In genomic region chr3:173045770-173046382, GRCh38 we compare ENCODE assay signal across 13 cellular contexts.
DNase-seq lines count a peak whose midpoint lies in the region; ATAC-seq and TF ChIP-seq lines count a peak whose summit lies in the region.
"Had no signal": no experiment of that assay in that cellular context is flagged by ENCODE, and none has a peak within 500 bp of the region (broad histone marks: within the 10 kb centered on the region; RNA-seq: fewer than 3 reads in every experiment).

No MANE protein-coding gene starts in this region.

- in situ Hi-C loops in Panc1 (cut with HindIII; ENCODE audit: low pct_unique_long_range_greater_than_20kb, low sequenced_read_pairs): no loop called here

- H3K9me3 Mint-ChIP-seq in MCF 10A (ENCODE audit: unreplicated experiment): no peaks in the 10 kb centered on the region
- H3K9me3 Mint-ChIP-seq: activated B cell treated with CpG ODN at 0.5 μM for 24 hours; naive thymus-derived CD4-positive, alpha-beta T cell had no signal

- H3K4me1 ChIP-seq in breast epithelium (no peaks in the 10 kb centered on the region), Panc1 (ENCODE audit: control insufficient read depth, insufficient read depth, low read length) (no peaks in the 10 kb centered on the region), uterus (no peaks in the 10 kb centered on the region)

- intact Hi-C loops in MCF 10A (cut with micrococcal nuclease) (loop anchor here (1.0 to 2.0 kb wide), 4 partner anchors 64 to 373 kb away; no protein-coding TSS in a partner anchor), breast epithelium (cut with DNase I; ENCODE audit: low total_unique reads) (no loop called here), Panc1 (cut with micrococcal nuclease; ENCODE audit: unreplicated experiment) (loop anchor here (5.0 kb wide), 2 partner anchors 64 to 209 kb away; no protein-coding TSS in a partner anchor), uterus (cut with DNase I; ENCODE audit: low total_unique reads) (no loop called here)

- H3K27me3 Mint-ChIP-seq in MCF 10A (ENCODE audit: insufficient read depth, unreplicated experiment): peaks cover 50% of the 10 kb centered on the region
- H3K27me3 Mint-ChIP-seq: activated B cell treated with CpG ODN at 0.5 μM for 24 hours; activated naive CD8-positive, alpha-beta T cell; CD4-positive, CD25-positive, alpha-beta regulatory T cell; naive thymus-derived CD4-positive, alpha-beta T cell had no signal

- H3K4me3 Mint-ChIP-seq in MCF 10A (ENCODE audit: unreplicated experiment): no peak overlapping the region
- H3K4me3 Mint-ChIP-seq: activated B cell treated with CpG ODN at 0.5 μM for 24 hours; activated naive CD8-positive, alpha-beta T cell; CD4-positive, CD25-positive, alpha-beta regulatory T cell; naive thymus-derived CD4-positive, alpha-beta T cell had no signal

- H3K27ac ChIP-seq in breast epithelium (no peak overlapping the region), Panc1 (ENCODE audit: low read length) (no peak overlapping the region), uterus (no peak overlapping the region), substantia nigra (ENCODE audit: low read depth, low read length, poor library complexity, severe bottlenecking) (no peak overlapping the region)

- CTCF ChIA-PET in MCF 10A (lab: Yijun Ruan, JAX) (interaction anchor here (0.7 to 1.8 kb wide), 4 partner anchors 53 to 236 kb away, joined by 3 to 11 read pairs (median 4); no protein-coding TSS in a partner anchor), Panc1 (lab: Charles Lee) (no interaction called here)

- no peaks in the 10 kb centered on the region for H3K9me3 ChIP-seq in breast epithelium
- no peaks in the 10 kb centered on the region for H3K9me3 ChIP-seq in Panc1 (ENCODE audit: control insufficient read depth, insufficient read depth, low read depth, low read length)
- H3K9me3 ChIP-seq in uterus: no peaks in the 10 kb centered on the region

- TF ChIP-seq CTCF in MCF 10A (IDR thresholded peaks at IDR 0.05; ENCODE audit: unreplicated experiment) (peak; percentile 27), breast epithelium (IDR thresholded peaks at IDR 0.05) (no peak), Panc1 (IDR thresholded peaks at IDR 0.05) (peak; percentile 9; the same call in 1 of the 2 replicates), fibroblast of mammary gland (conservative IDR thresholded peaks at IDR 0.05; ENCODE audit: control insufficient read depth, insufficient read depth, low read depth, low read length) (peak; percentile 27), uterus (IDR thresholded peaks at IDR 0.05) (peak in 1 of 4 experiments; percentile 14)

- H3K4me1 Mint-ChIP-seq in MCF 10A (ENCODE audit: insufficient read depth, unreplicated experiment): no peaks in the 10 kb centered on the region
- H3K4me1 Mint-ChIP-seq: activated B cell treated with CpG ODN at 0.5 μM for 24 hours; CD4-positive, CD25-positive, alpha-beta regulatory T cell; naive thymus-derived CD4-positive, alpha-beta T cell had no signal

- no peaks in the 10 kb centered on the region for H3K27me3 ChIP-seq in breast epithelium
- no peaks in the 10 kb centered on the region; the same call in 1 of the 2 replicates for H3K27me3 ChIP-seq in Panc1 (ENCODE audit: control insufficient read depth, insufficient read depth, low read length)
- no peaks in the 10 kb centered on the region for H3K27me3 ChIP-seq in uterus

- TF ChIP-seq POLR2A in breast epithelium (IDR thresholded peaks at IDR 0.05) (no peak), uterus (IDR thresholded peaks at IDR 0.05) (no peak)

- H3K27ac Mint-ChIP-seq in MCF 10A (ENCODE audit: low read depth, unreplicated experiment): no peak overlapping the region
- H3K27ac Mint-ChIP-seq: activated B cell treated with CpG ODN at 0.5 μM for 24 hours; activated naive CD8-positive, alpha-beta T cell; CD4-positive, CD25-positive, alpha-beta regulatory T cell; naive thymus-derived CD4-positive, alpha-beta T cell had no signal

- no peak overlapping the region for H3K4me3 ChIP-seq in breast epithelium
- no peak overlapping the region for H3K4me3 ChIP-seq in Panc1 (ENCODE audit: low read depth in 2 of 2, low read length in 2 of 2)
- no peak overlapping the region for H3K4me3 ChIP-seq in fibroblast of mammary gland (ENCODE audit: control insufficient read depth, low read depth, low read length)
- no peak overlapping the region for H3K4me3 ChIP-seq in uterus

- ATAC-seq in Panc1: no peak
- ATAC-seq in GM18858 (IDR thresholded peaks at IDR 0.05; ENCODE audit: unreplicated experiment): no peak
- ATAC-seq: naive thymus-derived CD4-positive, alpha-beta T cell had no signal

- POLR2A ChIA-PET in MCF 10A (lab: Yijun Ruan, JAX) (no interaction called here), Panc1 (lab: Charles Lee) (no interaction called here)

- H3K36me3 ChIP-seq in breast epithelium: no peaks in the 10 kb centered on the region
- H3K36me3 ChIP-seq in Panc1 (ENCODE audit: control insufficient read depth, insufficient read depth, low read length): no peaks in the 10 kb centered on the region
- no peaks in the 10 kb centered on the region for H3K36me3 ChIP-seq in uterus

- no peaks in the 10 kb centered on the region for H3K36me3 Mint-ChIP-seq in MCF 10A (ENCODE audit: insufficient read depth, unreplicated experiment)
- H3K36me3 Mint-ChIP-seq: activated naive CD8-positive, alpha-beta T cell; CD4-positive, CD25-positive, alpha-beta regulatory T cell; naive thymus-derived CD4-positive, alpha-beta T cell had no signal

- BruUV-seq in MCF 10A (replicated peaks; lab: Mats Ljungman, UMichigan) (no TSS peak), Panc1 (replicated peaks; lab: Mats Ljungman, UMichigan) (no TSS peak)

- no peak for DNase-seq in MCF 10A (ENCODE audit: unreplicated experiment)
- no peak for DNase-seq in breast epithelium (ENCODE audit: low spot score in 2 of 2)
- no peak for DNase-seq in Panc1 (ENCODE audit: low read depth, low spot score)
- peak; percentile 8 for DNase-seq in fibroblast of mammary gland (ENCODE audit: low read depth)
- DNase-seq in superior temporal gyrus (ENCODE audit: extremely low spot score): peak; percentile 40
- DNase-seq in uterus: no peak
- no peak for DNase-seq in substantia nigra (lab: John Stamatoyannopoulos, UW)
- DNase-seq: activated B cell treated with CpG ODN at 0.5 μM for 24 hours; CD4-positive, CD25-positive, alpha-beta regulatory T cell; naive thymus-derived CD4-positive, alpha-beta T cell; NCI-H82 had no signal

Comparison
In these comparisons a context has a peak if more than half of its experiments do, and no peak if none do; other contexts are left out.
1. CTCF ChIP-seq: peak in MCF 10A (single experiment), Panc1 (single experiment) and fibroblast of mammary gland (single experiment); none in breast epithelium (0 of 3).
2. intact Hi-C loops: an anchor here in MCF 10A (1.0 to 2.0 kb wide) and Panc1 (5.0 kb wide); none called in breast epithelium and uterus.
3. DNase-seq: peak in fibroblast of mammary gland (single experiment) and superior temporal gyrus (single experiment); none in MCF 10A (single experiment), breast epithelium (0 of 2), Panc1 (single experiment), uterus (0 of 2) and substantia nigra (0 of 49).